ENCODE assay signal across 1 cellular context in the genomic region with DNA sequence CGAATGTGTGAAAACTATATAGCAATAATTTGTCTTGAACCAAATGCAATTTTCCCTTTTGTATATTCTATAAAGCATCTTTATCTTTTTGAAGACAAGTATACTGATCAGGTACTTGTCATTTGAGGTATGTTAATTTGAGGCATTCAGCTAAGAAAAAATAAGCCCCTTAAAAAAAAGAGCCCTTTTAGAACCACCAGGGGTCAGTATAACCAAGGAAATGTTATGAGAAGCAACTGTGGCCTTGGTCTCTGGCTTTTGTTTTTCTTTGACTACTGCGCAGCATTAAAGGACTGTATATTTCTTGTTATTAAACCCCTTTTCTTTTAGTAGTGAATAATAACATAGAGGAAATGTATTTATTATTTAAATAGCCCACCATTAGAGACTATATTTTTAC.
TF ChIP-seq lines count a peak whose summit lies in the region.

No MANE protein-coding gene starts in this region.

TF ChIP-seq in HEK293, 187 proteins besides CTCF, POLR2A, EP300 and RAD21 (continued from another document):
- TF ChIP-seq, protein P1, sequence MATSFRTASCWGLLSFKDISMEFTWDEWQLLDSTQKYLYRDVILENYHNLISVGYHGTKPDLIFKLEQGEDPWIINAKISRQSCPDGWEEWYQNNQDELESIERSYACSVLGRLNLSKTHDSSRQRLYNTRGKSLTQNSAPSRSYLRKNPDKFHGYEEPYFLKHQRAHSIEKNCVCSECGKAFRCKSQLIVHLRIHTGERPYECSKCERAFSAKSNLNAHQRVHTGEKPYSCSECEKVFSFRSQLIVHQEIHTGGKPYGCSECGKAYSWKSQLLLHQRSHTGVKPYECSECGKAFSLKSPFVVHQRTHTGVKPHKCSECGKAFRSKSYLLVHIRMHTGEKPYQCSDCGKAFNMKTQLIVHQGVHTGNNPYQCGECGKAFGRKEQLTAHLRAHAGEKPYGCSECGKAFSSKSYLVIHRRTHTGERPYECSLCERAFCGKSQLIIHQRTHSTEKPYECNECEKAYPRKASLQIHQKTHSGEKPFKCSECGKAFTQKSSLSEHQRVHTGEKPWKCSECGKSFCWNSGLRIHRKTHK (tag by site-specific recombination; IDR thresholded peaks at IDR 0.05) = no peak
- TF ChIP-seq ZNF596 (tag by site-specific recombination; IDR thresholded peaks at IDR 0.05) = no peak
TF ChIP-seq in HEK293: peak in this region for 3.
